In the genomic region with DNA sequence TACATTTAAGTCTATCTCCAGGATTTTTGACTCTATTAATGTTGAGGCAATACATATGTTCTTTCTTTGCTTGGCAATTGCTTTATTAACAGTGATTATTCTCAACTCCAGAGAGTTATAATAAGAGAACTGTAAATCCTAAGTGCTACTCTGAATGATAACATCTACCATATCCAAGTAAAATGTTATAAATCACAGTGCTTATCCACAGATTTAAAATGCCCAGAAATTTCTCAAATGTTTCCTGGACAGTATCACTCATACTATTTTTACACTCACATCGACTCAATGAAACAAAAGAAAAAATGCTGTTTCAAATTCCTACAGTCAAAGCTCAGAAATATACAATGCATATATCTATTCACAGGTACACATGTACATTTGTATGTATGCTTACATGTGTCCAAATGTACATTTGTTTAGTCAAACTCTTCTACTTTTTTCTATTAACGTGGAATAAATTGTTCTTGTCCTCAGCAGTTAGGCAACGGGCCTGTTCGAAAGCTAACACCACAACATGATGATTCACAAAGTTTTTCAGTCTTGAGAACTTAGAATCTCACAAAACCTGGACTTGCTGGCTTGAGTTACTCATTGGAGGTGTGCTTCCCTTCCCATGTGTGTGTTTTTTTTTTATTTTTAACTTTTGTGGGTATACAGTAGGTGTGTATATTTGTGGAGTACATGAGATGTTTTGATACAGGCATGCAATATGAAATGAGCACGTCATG, we compare ENCODE assay signal across 15 cellular contexts.
A peak's percentile ranks its signal among the peaks of the same experiment; 100 is the strongest.
DNase-seq lines count a peak whose midpoint lies in the region; ATAC-seq and TF ChIP-seq lines count a peak whose summit lies in the region.
"Had no signal": no experiment of that assay in that cellular context is flagged by ENCODE, and none has a peak within 500 bp of the region (broad histone marks: within the 10 kb centered on the region; RNA-seq: fewer than 3 reads in every experiment).

No MANE protein-coding gene starts in this region.

- H3K27ac Mint-ChIP-seq in activated CD4-positive, alpha-beta T cell treated with anti-CD3 and anti-CD28 coated beads for 36 hours = peak overlapping the region; percentile 52
- no peak overlapping the region for H3K27ac Mint-ChIP-seq in nephron progenitor cell

- no peaks in the 10 kb centered on the region for H3K27me3 ChIP-seq in gastrocnemius medialis
- H3K27me3 ChIP-seq: right lobe of liver, stomach had no signal

- H3K36me3 ChIP-seq in gastrocnemius medialis = no peaks in the 10 kb centered on the region
- H3K36me3 ChIP-seq: right lobe of liver, stomach had no signal

- no peak overlapping the region for H3K4me3 Mint-ChIP-seq in activated CD4-positive, alpha-beta T cell treated with anti-CD3 and anti-CD28 coated beads for 36 hours
- H3K4me3 Mint-ChIP-seq in nephron progenitor cell = no peak overlapping the region

- in situ Hi-C loops in gastrocnemius medialis (cut with MboI; ENCODE audit: low sequenced_read_pairs in 4 of 4) = no loop called here

- intact Hi-C loops in activated CD4-positive, alpha-beta T cell treated with anti-CD3 and anti-CD28 coated beads for 36 hours (cut with DNase I, micrococcal nuclease) = no loop called here
- intact Hi-C loops in gastrocnemius medialis (cut with DNase I; ENCODE audit: low total_unique reads) = no loop called here

- H3K27ac ChIP-seq in gastrocnemius medialis = peak overlapping the region in 2 of 4 donors; percentile 34 to 45
- H3K27ac ChIP-seq: HL-60, right lobe of liver, stomach had no signal

- ATAC-seq in activated CD4-positive, alpha-beta T cell treated with anti-CD3 and anti-CD28 coated beads for 36 hours = no peak
- ATAC-seq in SK-N-SH treated with all-trans-retinoic acid at 6 μM for 48 hours (peak; percentile 75), gastrocnemius medialis (peak; percentile 67 to 77), GM19324 (IDR thresholded peaks at IDR 0.05; ENCODE audit: low FRiP score, unreplicated experiment) (no peak)

- no peaks in the 10 kb centered on the region for H3K9me3 Mint-ChIP-seq in activated CD4-positive, alpha-beta T cell treated with anti-CD3 and anti-CD28 coated beads for 36 hours (ENCODE audit: low read depth)
- no peaks in the 10 kb centered on the region for H3K9me3 Mint-ChIP-seq in nephron progenitor cell

- no peaks in the 10 kb centered on the region for H3K9me3 ChIP-seq in gastrocnemius medialis
- H3K9me3 ChIP-seq: right lobe of liver, stomach had no signal

- peaks cover 0 to 7% of the 10 kb centered on the region in 2 donors for H3K4me1 ChIP-seq in gastrocnemius medialis
- H3K4me1 ChIP-seq: right lobe of liver had no signal

- peaks cover 59% of the 10 kb centered on the region for H3K36me3 Mint-ChIP-seq in activated CD4-positive, alpha-beta T cell treated with anti-CD3 and anti-CD28 coated beads for 36 hours (ENCODE audit: low read depth)
- peaks cover 9% of the 10 kb centered on the region for H3K36me3 Mint-ChIP-seq in nephron progenitor cell (ENCODE audit: low read depth)

- no peak for TF ChIP-seq POLR2A in gastrocnemius medialis (IDR thresholded peaks at IDR 0.05)

- DNase-seq in activated CD4-positive, alpha-beta T cell treated with anti-CD3 and anti-CD28 coated beads for 36 hours = no peak
- no peak for DNase-seq in activated CD4-positive, alpha-beta T cell treated with anti-CD3 and anti-CD28 coated beads, Interleukin-2, amount 50 U/mL, for 48 hours
- DNase-seq in fibroblast of pulmonary artery (ENCODE audit: low read depth) (peak; percentile 56), gastrocnemius medialis (no peak), NCI-H524 treated with DMSO at 0.1 percent for 48 hours (lab: John Stamatoyannopoulos, UW) (no peak), nephron progenitor cell (no peak)
- DNase-seq: 8988T, activated gamma-delta T cell treated with Interleukin-2 at 50 U/mL for 16 hours, COR-L47, NCI-H187, right lobe of liver, stomach had no signal

- CTCF ChIA-PET in activated CD4-positive, alpha-beta T cell treated with anti-CD3 and anti-CD28 coated beads for 36 hours (lab: Charles Lee) = interaction anchor here (0.6 to 0.9 kb wide), 2 partner anchors 180 to 211 kb away, joined by 4 read pairs; no protein-coding TSS in a partner anchor

- no peak for TF ChIP-seq CTCF in fibroblast of pulmonary artery (IDR thresholded peaks at IDR 0.05; ENCODE audit: low read length, missing control alignments)
- no peak for TF ChIP-seq CTCF in gastrocnemius medialis (IDR thresholded peaks at IDR 0.05 in 4 of 5, conservative IDR thresholded peaks at IDR 0.05 in 1 of 5)
- no peak for TF ChIP-seq CTCF in nephron progenitor cell (IDR thresholded peaks at IDR 0.05)

- H3K4me3 ChIP-seq in fibroblast of pulmonary artery (replicated peaks; ENCODE audit: low read depth, low read length) (no peak overlapping the region), gastrocnemius medialis (no peak overlapping the region)
- H3K4me3 ChIP-seq: right lobe of liver, stomach had no signal

- no peaks in the 10 kb centered on the region for H3K27me3 Mint-ChIP-seq in activated CD4-positive, alpha-beta T cell treated with anti-CD3 and anti-CD28 coated beads for 36 hours
- no peaks in the 10 kb centered on the region for H3K27me3 Mint-ChIP-seq in nephron progenitor cell (ENCODE audit: low read depth, poor library complexity)

- POLR2A ChIA-PET in activated CD4-positive, alpha-beta T cell treated with anti-CD3 and anti-CD28 coated beads for 36 hours (lab: Charles Lee) = interaction anchor here (0.6 to 1.0 kb wide), 4 partner anchors 9 to 144 kb away, joined by 3 read pairs; no protein-coding TSS in a partner anchor

- H3K4me1 Mint-ChIP-seq in activated CD4-positive, alpha-beta T cell treated with anti-CD3 and anti-CD28 coated beads for 36 hours = peaks cover 82% of the 10 kb centered on the region
- H3K4me1 Mint-ChIP-seq in nephron progenitor cell = peaks cover 6% of the 10 kb centered on the region

TF ChIP-seq in SK-N-SH treated with all-trans-retinoic acid at 6 μM for 48 hours, 23 proteins besides CTCF, POLR2A, EP300 and RAD21:
- TF ChIP-seq, protein P1, sequence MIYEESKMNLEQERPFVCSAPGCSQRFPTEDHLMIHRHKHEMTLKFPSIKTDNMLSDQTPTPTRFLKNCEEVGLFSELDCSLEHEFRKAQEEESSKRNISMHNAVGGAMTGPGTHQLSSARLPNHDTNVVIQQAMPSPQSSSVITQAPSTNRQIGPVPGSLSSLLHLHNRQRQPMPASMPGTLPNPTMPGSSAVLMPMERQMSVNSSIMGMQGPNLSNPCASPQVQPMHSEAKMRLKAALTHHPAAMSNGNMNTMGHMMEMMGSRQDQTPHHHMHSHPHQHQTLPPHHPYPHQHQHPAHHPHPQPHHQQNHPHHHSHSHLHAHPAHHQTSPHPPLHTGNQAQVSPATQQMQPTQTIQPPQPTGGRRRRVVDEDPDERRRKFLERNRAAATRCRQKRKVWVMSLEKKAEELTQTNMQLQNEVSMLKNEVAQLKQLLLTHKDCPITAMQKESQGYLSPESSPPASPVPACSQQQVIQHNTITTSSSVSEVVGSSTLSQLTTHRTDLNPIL (CRISPR knock-in tag; IDR thresholded peaks at IDR 0.05; ENCODE audit: low read depth) = 0 out of 2 replicates have a peak, but pooled peaks have one; percentile 13
- TF ChIP-seq TCF4 (CRISPR knock-in tag; IDR thresholded peaks at IDR 0.05; ENCODE audit: borderline replicate concordance) (peak; percentile 28; the same call in 1 of the 2 replicates), GLIS3 (CRISPR knock-in tag; IDR thresholded peaks at IDR 0.05) (no peak), ZFP3 (CRISPR knock-in tag; IDR thresholded peaks at IDR 0.05) (no peak), ISL1 (CRISPR knock-in tag; IDR thresholded peaks at IDR 0.05) (peak; percentile 95)
- TF ChIP-seq, protein P2, sequence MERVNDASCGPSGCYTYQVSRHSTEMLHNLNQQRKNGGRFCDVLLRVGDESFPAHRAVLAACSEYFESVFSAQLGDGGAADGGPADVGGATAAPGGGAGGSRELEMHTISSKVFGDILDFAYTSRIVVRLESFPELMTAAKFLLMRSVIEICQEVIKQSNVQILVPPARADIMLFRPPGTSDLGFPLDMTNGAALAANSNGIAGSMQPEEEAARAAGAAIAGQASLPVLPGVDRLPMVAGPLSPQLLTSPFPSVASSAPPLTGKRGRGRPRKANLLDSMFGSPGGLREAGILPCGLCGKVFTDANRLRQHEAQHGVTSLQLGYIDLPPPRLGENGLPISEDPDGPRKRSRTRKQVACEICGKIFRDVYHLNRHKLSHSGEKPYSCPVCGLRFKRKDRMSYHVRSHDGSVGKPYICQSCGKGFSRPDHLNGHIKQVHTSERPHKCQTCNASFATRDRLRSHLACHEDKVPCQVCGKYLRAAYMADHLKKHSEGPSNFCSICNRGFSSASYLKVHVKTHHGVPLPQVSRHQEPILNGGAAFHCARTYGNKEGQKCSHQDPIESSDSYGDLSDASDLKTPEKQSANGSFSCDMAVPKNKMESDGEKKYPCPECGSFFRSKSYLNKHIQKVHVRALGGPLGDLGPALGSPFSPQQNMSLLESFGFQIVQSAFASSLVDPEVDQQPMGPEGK (CRISPR knock-in tag; IDR thresholded peaks at IDR 0.05; ENCODE audit: borderline replicate concordance) = 0 out of 2 replicates have a peak, but pooled peaks have one; percentile 30
- TF ChIP-seq, protein P3, sequence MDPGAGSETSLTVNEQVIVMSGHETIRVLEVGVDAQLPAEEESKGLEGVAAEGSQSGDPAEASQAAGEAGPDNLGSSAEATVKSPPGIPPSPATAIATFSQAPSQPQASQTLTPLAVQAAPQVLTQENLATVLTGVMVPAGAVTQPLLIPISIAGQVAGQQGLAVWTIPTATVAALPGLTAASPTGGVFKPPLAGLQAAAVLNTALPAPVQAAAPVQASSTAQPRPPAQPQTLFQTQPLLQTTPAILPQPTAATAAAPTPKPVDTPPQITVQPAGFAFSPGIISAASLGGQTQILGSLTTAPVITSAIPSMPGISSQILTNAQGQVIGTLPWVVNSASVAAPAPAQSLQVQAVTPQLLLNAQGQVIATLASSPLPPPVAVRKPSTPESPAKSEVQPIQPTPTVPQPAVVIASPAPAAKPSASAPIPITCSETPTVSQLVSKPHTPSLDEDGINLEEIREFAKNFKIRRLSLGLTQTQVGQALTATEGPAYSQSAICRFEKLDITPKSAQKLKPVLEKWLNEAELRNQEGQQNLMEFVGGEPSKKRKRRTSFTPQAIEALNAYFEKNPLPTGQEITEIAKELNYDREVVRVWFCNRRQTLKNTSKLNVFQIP (CRISPR knock-in tag; IDR thresholded peaks at IDR 0.05; ENCODE audit: borderline replicate concordance, low read depth) = peak; percentile 75; the same call in 1 of the 2 replicates

Comparison
In these comparisons a context has a peak if more than half of its experiments do, and no peak if none do; other contexts are left out.
1. ATAC-seq: peak in SK-N-SH treated with all-trans-retinoic acid at 6 μM for 48 hours (single experiment) and gastrocnemius medialis (2 of 2); none in activated CD4-positive, alpha-beta T cell treated with anti-CD3 and anti-CD28 coated beads for 36 hours (single experiment) and GM19324 (single experiment).